In the genomic region with DNA sequence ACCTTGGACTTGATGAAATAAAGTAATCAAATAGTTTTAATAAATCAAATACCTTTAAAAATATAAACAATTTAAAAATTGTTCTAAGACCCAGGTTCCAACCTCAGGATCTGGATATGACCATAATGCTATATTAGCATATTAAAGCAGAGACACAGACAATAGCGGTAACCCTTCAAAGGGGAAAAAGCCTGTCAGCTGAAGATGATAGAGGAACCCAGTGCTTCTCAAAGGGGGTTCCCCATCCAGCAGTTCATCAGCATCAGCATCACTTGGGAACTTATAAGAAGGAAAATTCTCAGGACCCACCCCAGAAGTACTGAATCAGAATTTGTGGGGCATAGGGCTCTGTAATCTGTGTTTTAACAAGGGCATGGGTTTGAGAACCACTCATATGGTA, we compare ENCODE assay signal across 17 cellular contexts.
A peak's percentile ranks its signal among the peaks of the same experiment; 100 is the strongest.
DNase-seq lines count a peak whose midpoint lies in the region; ATAC-seq, FAIRE-seq and TF ChIP-seq lines count a peak whose summit lies in the region.
"Had no signal": no experiment of that assay in that cellular context is flagged by ENCODE, and none has a peak within 500 bp of the region (broad histone marks: within the 10 kb centered on the region; RNA-seq: fewer than 3 reads in every experiment).

No MANE protein-coding gene starts in this region.

- WGBS in A549 (ENCODE audit: missing lambda C conversion rate) = 89% methylated on average over 1 of the region's 1 CpG
- 92 to 96% methylated on average over 1 of the region's 1 CpG for whole genome bisulfite sequencing in sigmoid colon, 2 donors

- H3K4me2 ChIP-seq in A549 = peak overlapping the region; percentile 65

- DNase-seq in activated CD8-positive, alpha-beta T cell treated with anti-CD3 and anti-CD28 coated beads for 36 hours = peak; percentile 21
- DNase-seq in activated CD8-positive, alpha-beta T cell treated with anti-CD3 and anti-CD28 coated beads, Interleukin-2, amount 10 ng/mL, durations not matched to agents 7 days and 5 days = no peak
- no peak for DNase-seq in A549 (ENCODE audit: low read depth in 1 of 2, low spot score in 1 of 2)
- DNase-seq in T-helper 17 cell = no peak
- DNase-seq in sigmoid colon = no peak
- no peak for DNase-seq in DMS153 treated with DMSO at 0.1 percent for 48 hours (lab: John Stamatoyannopoulos, UW; ENCODE audit: unreplicated experiment)
- no peak for DNase-seq in colonic mucosa
- DNase-seq: C1 segment of cervical spinal cord; CD4-positive, alpha-beta T cell; DND-41; GDM1; HCEC 1CT; HFFc6 had no signal

- H3K36me3 Mint-ChIP-seq in activated CD8-positive, alpha-beta T cell treated with anti-CD3 and anti-CD28 coated beads for 36 hours (ENCODE audit: low read depth) = no peaks in the 10 kb centered on the region
- peaks cover 9% of the 10 kb centered on the region for H3K36me3 Mint-ChIP-seq in activated CD8-positive, alpha-beta T cell treated with anti-CD3 and anti-CD28 coated beads, Interleukin-2, amount 10 ng/mL, durations not matched to agents 7 days and 5 days (ENCODE audit: low read depth)
- H3K36me3 Mint-ChIP-seq in T-helper 17 cell (ENCODE audit: low read depth) = no peaks in the 10 kb centered on the region

- no peak for FAIRE-seq in A549 (lab: Jason Lieb, UNC)
- FAIRE-seq: GM12892, HepG2, HTR-8/SVneo had no signal

- TF ChIP-seq CTCF in activated CD8-positive, alpha-beta T cell treated with anti-CD3 and anti-CD28 coated beads for 36 hours (IDR thresholded peaks at IDR 0.05) = no peak
- no peak for TF ChIP-seq CTCF in A549 (IDR thresholded peaks at IDR 0.05)
- no peak for TF ChIP-seq CTCF in sigmoid colon (IDR thresholded peaks at IDR 0.05)
- no peak for TF ChIP-seq CTCF in colonic mucosa (IDR thresholded peaks at IDR 0.05)

- H3K27ac Mint-ChIP-seq in activated CD8-positive, alpha-beta T cell treated with anti-CD3 and anti-CD28 coated beads for 36 hours = no peak overlapping the region
- no peak overlapping the region for H3K27ac Mint-ChIP-seq in activated CD8-positive, alpha-beta T cell treated with anti-CD3 and anti-CD28 coated beads, Interleukin-2, amount 10 ng/mL, durations not matched to agents 7 days and 5 days
- peak overlapping the region; percentile 49 for H3K27ac Mint-ChIP-seq in T-helper 17 cell
- H3K27ac Mint-ChIP-seq: B cell; CD4-positive, alpha-beta T cell; HFFc6 had no signal

- TF ChIP-seq RAD21 in A549 (conservative IDR thresholded peaks at IDR 0.05 in 1 of 2, IDR thresholded peaks at IDR 0.05 in 1 of 2) = no peak

- H3K36me3 ChIP-seq in sigmoid colon (no peaks in the 10 kb centered on the region), colonic mucosa (no peaks in the 10 kb centered on the region)

- no peak overlapping the region for H3K4me3 Mint-ChIP-seq in activated CD8-positive, alpha-beta T cell treated with anti-CD3 and anti-CD28 coated beads for 36 hours
- H3K4me3 Mint-ChIP-seq in activated CD8-positive, alpha-beta T cell treated with anti-CD3 and anti-CD28 coated beads, Interleukin-2, amount 10 ng/mL, durations not matched to agents 7 days and 5 days = no peak overlapping the region
- peak overlapping the region; percentile 58 for H3K4me3 Mint-ChIP-seq in T-helper 17 cell
- H3K4me3 Mint-ChIP-seq: B cell; CD4-positive, alpha-beta T cell; HFFc6 had no signal

- H3K4me1 ChIP-seq in A549 (peaks cover 100% of the 10 kb centered on the region), sigmoid colon (peaks cover 0 to 68% (median 59%) of the 10 kb centered on the region in 4 donors), colonic mucosa (no peaks in the 10 kb centered on the region)

- ATAC-seq in activated CD8-positive, alpha-beta T cell treated with anti-CD3 and anti-CD28 coated beads for 36 hours = peak; percentile 32
- no peak for ATAC-seq in activated CD8-positive, alpha-beta T cell treated with anti-CD3 and anti-CD28 coated beads, Interleukin-2, amount 10 ng/mL, durations not matched to agents 7 days and 5 days
- no peak for ATAC-seq in A549
- no peak for ATAC-seq in T-helper 17 cell
- ATAC-seq: HepG2 had no signal

- peaks cover 4% of the 10 kb centered on the region for H3K9me3 Mint-ChIP-seq in activated CD8-positive, alpha-beta T cell treated with anti-CD3 and anti-CD28 coated beads for 36 hours
- peaks cover 4% of the 10 kb centered on the region for H3K9me3 Mint-ChIP-seq in activated CD8-positive, alpha-beta T cell treated with anti-CD3 and anti-CD28 coated beads, Interleukin-2, amount 10 ng/mL, durations not matched to agents 7 days and 5 days (ENCODE audit: insufficient read depth)
- H3K9me3 Mint-ChIP-seq: CD4-positive, alpha-beta T cell; HFFc6 had no signal

- H3K27ac ChIP-seq in A549 (peak overlapping the region; percentile 93 to 98), sigmoid colon (peak overlapping the region in 3 of 4 donors; percentile 9 to 36 (median 14)), colonic mucosa (no peak overlapping the region)

- no peak for TF ChIP-seq POLR2A in A549 (IDR thresholded peaks at IDR 0.05; ENCODE audit: low read length)
- TF ChIP-seq POLR2A in sigmoid colon (IDR thresholded peaks at IDR 0.05) = no peak

- TF ChIP-seq EP300 in A549 (IDR thresholded peaks at IDR 0.05) = no peak
- no peak for TF ChIP-seq EP300 in sigmoid colon (IDR thresholded peaks at IDR 0.05)

- H3K9ac ChIP-seq in colonic mucosa (ENCODE audit: low read depth in 2 of 2, low read length in 2 of 2) = no peak overlapping the region

- H3K9me3 ChIP-seq in A549 (no peaks in the 10 kb centered on the region), T-helper 17 cell (ENCODE audit: control insufficient read depth, low read length, poor library complexity, severe bottlenecking) (no peaks in the 10 kb centered on the region), sigmoid colon (no peaks in the 10 kb centered on the region), colonic mucosa (no peaks in the 10 kb centered on the region)

- POLR2A ChIA-PET in activated CD8-positive, alpha-beta T cell treated with anti-CD3 and anti-CD28 coated beads for 36 hours (lab: Charles Lee) = interaction anchor here (1.9 kb wide), 1 partner anchor 21 kb away, joined by 6 read pairs; no protein-coding TSS in a partner anchor
- POLR2A ChIA-PET in activated CD8-positive, alpha-beta T cell treated with anti-CD3 and anti-CD28 coated beads, Interleukin-2, amount 10 ng/mL, durations not matched to agents 7 days and 5 days (lab: Charles Lee) = interaction anchor here (0.7 to 2.3 kb wide), 2 partner anchors 15 to 25 kb away, joined by 3 to 13 read pairs; no protein-coding TSS in a partner anchor
- POLR2A ChIA-PET in A549 (lab: Yijun Ruan, JAX) = no interaction called here

- no peaks in the 10 kb centered on the region for H3K27me3 Mint-ChIP-seq in activated CD8-positive, alpha-beta T cell treated with anti-CD3 and anti-CD28 coated beads for 36 hours
- no peaks in the 10 kb centered on the region for H3K27me3 Mint-ChIP-seq in activated CD8-positive, alpha-beta T cell treated with anti-CD3 and anti-CD28 coated beads, Interleukin-2, amount 10 ng/mL, durations not matched to agents 7 days and 5 days (ENCODE audit: low read depth)
- H3K27me3 Mint-ChIP-seq in T-helper 17 cell = no peaks in the 10 kb centered on the region
- H3K27me3 Mint-ChIP-seq: B cell; CD4-positive, alpha-beta T cell had no signal

- H3K4me1 Mint-ChIP-seq in activated CD8-positive, alpha-beta T cell treated with anti-CD3 and anti-CD28 coated beads for 36 hours (ENCODE audit: low read depth) = peaks cover 42% of the 10 kb centered on the region
- peaks cover 62% of the 10 kb centered on the region for H3K4me1 Mint-ChIP-seq in activated CD8-positive, alpha-beta T cell treated with anti-CD3 and anti-CD28 coated beads, Interleukin-2, amount 10 ng/mL, durations not matched to agents 7 days and 5 days (ENCODE audit: low read depth)
- H3K4me1 Mint-ChIP-seq in T-helper 17 cell = peaks cover 28% of the 10 kb centered on the region
- H3K4me1 Mint-ChIP-seq: B cell had no signal

- H3K27me3 ChIP-seq in sigmoid colon (no peaks in the 10 kb centered on the region), colonic mucosa (no peaks in the 10 kb centered on the region)

- H3K4me3 ChIP-seq in A549 (no peak overlapping the region), sigmoid colon (no peak overlapping the region), colonic mucosa (no peak overlapping the region)

- intact Hi-C loops in activated CD8-positive, alpha-beta T cell treated with anti-CD3 and anti-CD28 coated beads for 36 hours (cut with micrococcal nuclease) = no loop called here
- intact Hi-C loops in sigmoid colon (cut with DNase I) (no loop called here), colonic mucosa (cut with DNase I) (no loop called here)

- CTCF ChIA-PET in activated CD8-positive, alpha-beta T cell treated with anti-CD3 and anti-CD28 coated beads for 36 hours (lab: Charles Lee) = interaction anchor here (0.8 to 4.0 kb wide), 2 partner anchors 22 to 53 kb away, joined by 3 to 15 read pairs; no protein-coding TSS in a partner anchor
- CTCF ChIA-PET in activated CD8-positive, alpha-beta T cell treated with anti-CD3 and anti-CD28 coated beads, Interleukin-2, amount 10 ng/mL, durations not matched to agents 7 days and 5 days (lab: Charles Lee) = interaction anchor here (1.2 to 7.4 kb wide), 3 partner anchors 22 to 71 kb away, joined by 3 to 48 read pairs (median 7); no protein-coding TSS in a partner anchor
- CTCF ChIA-PET in A549 (lab: Yijun Ruan, JAX) = interaction anchor here (0.8 to 1.4 kb wide), 2 partner anchors 64 to 72 kb away, joined by 4 to 5 read pairs; no protein-coding TSS in a partner anchor

TF ChIP-seq in A549, 52 proteins besides CTCF, POLR2A, EP300 and RAD21 (continues in another document):
- TF ChIP-seq CHD2 (IDR thresholded peaks at IDR 0.05; ENCODE audit: low read length, partially characterized antibody) (no peak), HOXB13 (CRISPR knock-in tag; IDR thresholded peaks at IDR 0.05; ENCODE audit: low read depth) (no peak), ZSCAN20 (CRISPR knock-in tag; IDR thresholded peaks at IDR 0.05) (no peak), EHF (CRISPR knock-in tag; IDR thresholded peaks at IDR 0.05) (no peak), CBX2 (IDR thresholded peaks at IDR 0.05; ENCODE audit: borderline replicate concordance, low read depth) (no peak), KDM1A (IDR thresholded peaks at IDR 0.05; ENCODE audit: low read depth) (no peak)
- TF ChIP-seq, protein P1, sequence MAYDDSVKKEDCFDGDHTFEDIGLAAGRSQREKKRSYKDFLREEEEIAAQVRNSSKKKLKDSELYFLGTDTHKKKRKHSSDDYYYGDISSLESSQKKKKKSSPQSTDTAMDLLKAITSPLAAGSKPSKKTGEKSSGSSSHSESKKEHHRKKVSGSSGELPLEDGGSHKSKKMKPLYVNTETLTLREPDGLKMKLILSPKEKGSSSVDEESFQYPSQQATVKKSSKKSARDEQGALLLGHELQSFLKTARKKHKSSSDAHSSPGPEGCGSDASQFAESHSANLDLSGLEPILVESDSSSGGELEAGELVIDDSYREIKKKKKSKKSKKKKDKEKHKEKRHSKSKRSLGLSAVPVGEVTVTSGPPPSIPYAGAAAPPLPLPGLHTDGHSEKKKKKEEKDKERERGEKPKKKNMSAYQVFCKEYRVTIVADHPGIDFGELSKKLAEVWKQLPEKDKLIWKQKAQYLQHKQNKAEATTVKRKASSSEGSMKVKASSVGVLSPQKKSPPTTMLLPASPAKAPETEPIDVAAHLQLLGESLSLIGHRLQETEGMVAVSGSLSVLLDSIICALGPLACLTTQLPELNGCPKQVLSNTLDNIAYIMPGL (CRISPR knock-in tag; IDR thresholded peaks at IDR 0.05; ENCODE audit: borderline replicate concordance) = no peak
